ENCODE assay signal across 3 cellular contexts in the genomic region with DNA sequence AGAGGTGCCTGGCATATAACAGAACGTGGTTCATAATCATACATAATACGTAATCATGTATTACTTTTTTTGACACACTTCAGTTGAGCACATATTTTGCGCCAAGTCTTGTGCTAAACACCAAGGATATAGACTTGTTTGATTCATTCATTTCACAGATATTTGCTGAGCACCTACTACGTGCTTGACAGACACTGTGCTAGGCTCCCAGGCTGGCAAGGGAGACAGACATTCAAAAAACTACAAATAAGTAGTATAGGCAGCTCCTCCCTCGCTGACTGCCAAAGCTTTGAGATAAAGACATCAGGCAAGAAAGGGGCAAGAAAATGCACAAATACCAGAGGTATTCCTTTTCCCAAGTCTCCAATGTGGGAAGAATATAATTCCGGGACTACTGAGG.
TF ChIP-seq lines count a peak whose summit lies in the region.

No MANE protein-coding gene starts in this region.

TF ChIP-seq in GM23338, 12 proteins besides CTCF, POLR2A, EP300 and RAD21 (continued from another document):
- TF ChIP-seq, protein P1, sequence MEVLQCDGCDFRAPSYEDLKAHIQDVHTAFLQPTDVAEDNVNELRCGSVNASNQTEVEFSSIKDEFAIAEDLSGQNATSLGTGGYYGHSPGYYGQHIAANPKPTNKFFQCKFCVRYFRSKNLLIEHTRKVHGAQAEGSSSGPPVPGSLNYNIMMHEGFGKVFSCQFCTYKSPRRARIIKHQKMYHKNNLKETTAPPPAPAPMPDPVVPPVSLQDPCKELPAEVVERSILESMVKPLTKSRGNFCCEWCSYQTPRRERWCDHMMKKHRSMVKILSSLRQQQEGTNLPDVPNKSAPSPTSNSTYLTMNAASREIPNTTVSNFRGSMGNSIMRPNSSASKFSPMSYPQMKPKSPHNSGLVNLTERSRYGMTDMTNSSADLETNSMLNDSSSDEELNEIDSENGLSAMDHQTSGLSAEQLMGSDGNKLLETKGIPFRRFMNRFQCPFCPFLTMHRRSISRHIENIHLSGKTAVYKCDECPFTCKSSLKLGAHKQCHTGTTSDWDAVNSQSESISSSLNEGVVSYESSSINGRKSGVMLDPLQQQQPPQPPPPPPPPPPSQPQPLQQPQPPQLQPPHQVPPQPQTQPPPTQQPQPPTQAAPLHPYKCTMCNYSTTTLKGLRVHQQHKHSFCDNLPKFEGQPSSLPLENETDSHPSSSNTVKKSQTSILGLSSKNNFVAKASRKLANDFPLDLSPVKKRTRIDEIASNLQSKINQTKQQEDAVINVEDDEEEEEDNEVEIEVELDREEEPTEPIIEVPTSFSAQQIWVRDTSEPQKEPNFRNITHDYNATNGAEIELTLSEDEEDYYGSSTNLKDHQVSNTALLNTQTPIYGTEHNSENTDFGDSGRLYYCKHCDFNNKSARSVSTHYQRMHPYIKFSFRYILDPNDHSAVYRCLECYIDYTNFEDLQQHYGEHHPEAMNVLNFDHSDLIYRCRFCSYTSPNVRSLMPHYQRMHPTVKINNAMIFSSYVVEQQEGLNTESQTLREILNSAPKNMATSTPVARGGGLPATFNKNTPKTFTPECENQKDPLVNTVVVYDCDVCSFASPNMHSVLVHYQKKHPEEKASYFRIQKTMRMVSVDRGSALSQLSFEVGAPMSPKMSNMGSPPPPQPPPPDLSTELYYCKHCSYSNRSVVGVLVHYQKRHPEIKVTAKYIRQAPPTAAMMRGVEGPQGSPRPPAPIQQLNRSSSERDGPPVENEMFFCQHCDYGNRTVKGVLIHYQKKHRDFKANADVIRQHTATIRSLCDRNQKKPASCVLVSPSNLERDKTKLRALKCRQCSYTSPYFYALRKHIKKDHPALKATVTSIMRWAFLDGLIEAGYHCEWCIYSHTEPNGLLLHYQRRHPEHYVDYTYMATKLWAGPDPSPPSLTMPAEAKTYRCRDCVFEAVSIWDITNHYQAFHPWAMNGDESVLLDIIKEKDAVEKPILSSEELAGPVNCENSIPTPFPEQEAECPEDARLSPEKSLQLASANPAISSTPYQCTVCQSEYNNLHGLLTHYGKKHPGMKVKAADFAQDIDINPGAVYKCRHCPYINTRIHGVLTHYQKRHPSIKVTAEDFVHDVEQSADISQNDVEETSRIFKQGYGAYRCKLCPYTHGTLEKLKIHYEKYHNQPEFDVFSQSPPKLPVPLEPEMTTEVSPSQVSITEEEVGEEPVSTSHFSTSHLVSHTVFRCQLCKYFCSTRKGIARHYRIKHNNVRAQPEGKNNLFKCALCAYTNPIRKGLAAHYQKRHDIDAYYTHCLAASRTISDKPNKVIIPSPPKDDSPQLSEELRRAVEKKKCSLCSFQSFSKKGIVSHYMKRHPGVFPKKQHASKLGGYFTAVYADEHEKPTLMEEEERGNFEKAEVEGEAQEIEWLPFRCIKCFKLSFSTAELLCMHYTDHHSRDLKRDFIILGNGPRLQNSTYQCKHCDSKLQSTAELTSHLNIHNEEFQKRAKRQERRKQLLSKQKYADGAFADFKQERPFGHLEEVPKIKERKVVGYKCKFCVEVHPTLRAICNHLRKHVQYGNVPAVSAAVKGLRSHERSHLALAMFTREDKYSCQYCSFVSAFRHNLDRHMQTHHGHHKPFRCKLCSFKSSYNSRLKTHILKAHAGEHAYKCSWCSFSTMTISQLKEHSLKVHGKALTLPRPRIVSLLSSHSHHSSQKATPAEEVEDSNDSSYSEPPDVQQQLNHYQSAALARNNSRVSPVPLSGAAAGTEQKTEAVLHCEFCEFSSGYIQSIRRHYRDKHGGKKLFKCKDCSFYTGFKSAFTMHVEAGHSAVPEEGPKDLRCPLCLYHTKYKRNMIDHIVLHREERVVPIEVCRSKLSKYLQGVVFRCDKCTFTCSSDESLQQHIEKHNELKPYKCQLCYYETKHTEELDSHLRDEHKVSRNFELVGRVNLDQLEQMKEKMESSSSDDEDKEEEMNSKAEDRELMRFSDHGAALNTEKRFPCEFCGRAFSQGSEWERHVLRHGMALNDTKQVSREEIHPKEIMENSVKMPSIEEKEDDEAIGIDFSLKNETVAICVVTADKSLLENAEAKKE (CRISPR knock-in tag; IDR thresholded peaks at IDR 0.05), result no peak

TF ChIP-seq in K562, 482 proteins besides CTCF, POLR2A, EP300 and RAD21 (continued from another document):
- peak; percentile 81 for TF ChIP-seq RBM25 (IDR thresholded peaks at IDR 0.05; ENCODE audit: low read depth, low read length, severe bottlenecking)

TF ChIP-seq in liver, 16 proteins besides CTCF, POLR2A, EP300 and RAD21 (continued from another document):
- TF ChIP-seq, protein P2, sequence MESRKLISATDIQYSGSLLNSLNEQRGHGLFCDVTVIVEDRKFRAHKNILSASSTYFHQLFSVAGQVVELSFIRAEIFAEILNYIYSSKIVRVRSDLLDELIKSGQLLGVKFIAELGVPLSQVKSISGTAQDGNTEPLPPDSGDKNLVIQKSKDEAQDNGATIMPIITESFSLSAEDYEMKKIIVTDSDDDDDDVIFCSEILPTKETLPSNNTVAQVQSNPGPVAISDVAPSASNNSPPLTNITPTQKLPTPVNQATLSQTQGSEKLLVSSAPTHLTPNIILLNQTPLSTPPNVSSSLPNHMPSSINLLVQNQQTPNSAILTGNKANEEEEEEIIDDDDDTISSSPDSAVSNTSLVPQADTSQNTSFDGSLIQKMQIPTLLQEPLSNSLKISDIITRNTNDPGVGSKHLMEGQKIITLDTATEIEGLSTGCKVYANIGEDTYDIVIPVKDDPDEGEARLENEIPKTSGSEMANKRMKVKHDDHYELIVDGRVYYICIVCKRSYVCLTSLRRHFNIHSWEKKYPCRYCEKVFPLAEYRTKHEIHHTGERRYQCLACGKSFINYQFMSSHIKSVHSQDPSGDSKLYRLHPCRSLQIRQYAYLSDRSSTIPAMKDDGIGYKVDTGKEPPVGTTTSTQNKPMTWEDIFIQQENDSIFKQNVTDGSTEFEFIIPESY (IDR thresholded peaks at IDR 0.05), result no peak
- TF ChIP-seq RXRA (IDR thresholded peaks at IDR 0.05) (no peak), FOXA1 (IDR thresholded peaks at IDR 0.05) (no peak), NR2F2 (IDR thresholded peaks at IDR 0.05) (no peak), FOXA2 (IDR thresholded peaks at IDR 0.05) (no peak), GABPA (IDR thresholded peaks at IDR 0.05 in 1 of 2, conservative IDR thresholded peaks at IDR 0.05 in 1 of 2) (no peak), YY1 (IDR thresholded peaks at IDR 0.05) (no peak)
- TF ChIP-seq, protein P3, sequence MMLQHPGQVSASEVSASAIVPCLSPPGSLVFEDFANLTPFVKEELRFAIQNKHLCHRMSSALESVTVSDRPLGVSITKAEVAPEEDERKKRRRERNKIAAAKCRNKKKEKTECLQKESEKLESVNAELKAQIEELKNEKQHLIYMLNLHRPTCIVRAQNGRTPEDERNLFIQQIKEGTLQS (IDR thresholded peaks at IDR 0.05), result no peak
- TF ChIP-seq, protein P4, sequence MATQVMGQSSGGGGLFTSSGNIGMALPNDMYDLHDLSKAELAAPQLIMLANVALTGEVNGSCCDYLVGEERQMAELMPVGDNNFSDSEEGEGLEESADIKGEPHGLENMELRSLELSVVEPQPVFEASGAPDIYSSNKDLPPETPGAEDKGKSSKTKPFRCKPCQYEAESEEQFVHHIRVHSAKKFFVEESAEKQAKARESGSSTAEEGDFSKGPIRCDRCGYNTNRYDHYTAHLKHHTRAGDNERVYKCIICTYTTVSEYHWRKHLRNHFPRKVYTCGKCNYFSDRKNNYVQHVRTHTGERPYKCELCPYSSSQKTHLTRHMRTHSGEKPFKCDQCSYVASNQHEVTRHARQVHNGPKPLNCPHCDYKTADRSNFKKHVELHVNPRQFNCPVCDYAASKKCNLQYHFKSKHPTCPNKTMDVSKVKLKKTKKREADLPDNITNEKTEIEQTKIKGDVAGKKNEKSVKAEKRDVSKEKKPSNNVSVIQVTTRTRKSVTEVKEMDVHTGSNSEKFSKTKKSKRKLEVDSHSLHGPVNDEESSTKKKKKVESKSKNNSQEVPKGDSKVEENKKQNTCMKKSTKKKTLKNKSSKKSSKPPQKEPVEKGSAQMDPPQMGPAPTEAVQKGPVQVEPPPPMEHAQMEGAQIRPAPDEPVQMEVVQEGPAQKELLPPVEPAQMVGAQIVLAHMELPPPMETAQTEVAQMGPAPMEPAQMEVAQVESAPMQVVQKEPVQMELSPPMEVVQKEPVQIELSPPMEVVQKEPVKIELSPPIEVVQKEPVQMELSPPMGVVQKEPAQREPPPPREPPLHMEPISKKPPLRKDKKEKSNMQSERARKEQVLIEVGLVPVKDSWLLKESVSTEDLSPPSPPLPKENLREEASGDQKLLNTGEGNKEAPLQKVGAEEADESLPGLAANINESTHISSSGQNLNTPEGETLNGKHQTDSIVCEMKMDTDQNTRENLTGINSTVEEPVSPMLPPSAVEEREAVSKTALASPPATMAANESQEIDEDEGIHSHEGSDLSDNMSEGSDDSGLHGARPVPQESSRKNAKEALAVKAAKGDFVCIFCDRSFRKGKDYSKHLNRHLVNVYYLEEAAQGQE (IDR thresholded peaks at IDR 0.05), result no peak
- TF ChIP-seq, protein P5, sequence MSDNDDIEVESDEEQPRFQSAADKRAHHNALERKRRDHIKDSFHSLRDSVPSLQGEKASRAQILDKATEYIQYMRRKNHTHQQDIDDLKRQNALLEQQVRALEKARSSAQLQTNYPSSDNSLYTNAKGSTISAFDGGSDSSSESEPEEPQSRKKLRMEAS (IDR thresholded peaks at IDR 0.05), result no peak
